Comparison of ENCODE assay signal across 7 cellular contexts in the genomic region with DNA sequence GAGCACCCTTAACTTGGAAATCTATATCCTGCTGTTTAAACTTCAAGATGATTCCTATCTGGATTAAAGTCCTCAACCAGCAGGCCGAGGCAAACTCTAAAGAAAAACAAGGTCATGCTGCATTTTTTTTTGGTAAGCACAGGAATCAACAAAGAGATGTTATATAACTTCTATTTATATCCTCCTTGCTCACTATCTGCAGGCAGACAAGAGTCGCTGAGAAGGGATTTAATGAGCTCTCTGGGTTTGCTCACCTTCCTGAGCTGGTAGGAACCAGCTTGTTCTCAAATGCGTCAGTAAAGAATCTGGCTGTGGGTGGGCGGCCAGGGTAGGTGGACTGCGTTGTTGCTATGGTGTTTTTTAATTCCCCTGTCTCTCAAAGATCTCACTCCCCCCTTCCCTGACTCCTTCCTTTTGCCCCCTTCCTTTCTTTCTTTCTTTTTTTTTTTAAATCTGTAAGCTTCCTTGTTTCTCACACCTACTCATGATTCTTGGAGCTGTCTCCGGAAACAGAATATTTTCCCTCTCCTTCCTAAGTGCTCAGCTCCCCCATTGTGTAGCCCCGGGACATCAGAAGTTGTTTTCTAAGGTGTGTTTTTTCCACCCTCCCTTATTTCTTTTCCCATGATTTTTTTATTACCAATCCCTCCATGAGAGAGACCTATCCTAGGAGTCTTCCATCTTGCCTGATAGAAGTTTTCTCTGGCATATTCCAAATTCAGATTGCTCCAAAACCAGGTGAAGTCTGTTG.
DNase-seq lines count a peak whose midpoint lies in the region; ATAC-seq, FAIRE-seq and TF ChIP-seq lines count a peak whose summit lies in the region.

No MANE protein-coding gene starts in this region.

- ATAC-seq in HepG2 (no peak), GM21423 (IDR thresholded peaks at IDR 0.05; ENCODE audit: unreplicated experiment) (no peak)

- H3K27me3 ChIP-seq in brain microvascular endothelial cell (replicated peaks) = no peaks in the 10 kb centered on the region
- H3K27me3 ChIP-seq in HepG2 (ENCODE audit: control insufficient read depth in 1 of 2, insufficient read depth in 2 of 2, low read length in 2 of 2) = no peaks in the 10 kb centered on the region
- no peaks in the 10 kb centered on the region for H3K27me3 ChIP-seq in stomach

- POLR2A ChIA-PET in HepG2 (lab: Yijun Ruan, JAX) = no interaction called here

- H3K27ac ChIP-seq in brain microvascular endothelial cell = no peak overlapping the region
- peak overlapping the region; percentile 88 for H3K27ac ChIP-seq in HepG2 (ENCODE audit: extremely low read length, insufficient read depth, low read length)
- peak overlapping the region in 4 of 5 donors; percentile 69 to 77 (median 74) for H3K27ac ChIP-seq in stomach

- BruUV-seq in HepG2 (replicated peaks; lab: Mats Ljungman, UMichigan) = no TSS peak

- no peak overlapping the region for H2AFZ ChIP-seq in HepG2 (ENCODE audit: low read length)

- H3K36me3 ChIP-seq in brain microvascular endothelial cell (replicated peaks) (no peaks in the 10 kb centered on the region), HepG2 (replicated peaks in 1 of 2; ENCODE audit: control insufficient read depth in 1 of 2, insufficient read depth in 2 of 2, low read length in 2 of 2) (no peaks in the 10 kb centered on the region; a peak in 1 of 5 replicates), stomach (peaks cover 0 to 15% (median 7%) of the 10 kb centered on the region in 4 donors)

- peak overlapping the region; percentile 39; the same call in 1 of the 2 replicates for H3K9ac ChIP-seq in HepG2 (ENCODE audit: insufficient read depth, low read depth, low read length)

- H4K20me1 ChIP-seq in HepG2 (ENCODE audit: insufficient read depth, low read length) = no peaks in the 10 kb centered on the region

- H3K4me2 ChIP-seq in HepG2 (ENCODE audit: low read depth, low read length) = peak overlapping the region; percentile 54; the same call in 1 of the 2 replicates

- FAIRE-seq in HepG2 (lab: Jason Lieb, UNC) = no peak

- peak in 1 of 2 experiments; percentile 30; a peak in 1 of 4 replicates for TF ChIP-seq EP300 in HepG2 (IDR thresholded peaks at IDR 0.05; ENCODE audit: low read depth in 2 of 2, low read length in 2 of 2)
- TF ChIP-seq EP300 in HepG2 (CRISPR knock-in tag; IDR thresholded peaks at IDR 0.05; ENCODE audit: borderline replicate concordance) = no peak
- no peak for TF ChIP-seq EP300 in stomach (IDR thresholded peaks at IDR 0.05)

- H3K9me3 ChIP-seq in HepG2 (ENCODE audit: low read length) = no peaks in the 10 kb centered on the region
- H3K9me3 ChIP-seq in stomach = no peaks in the 10 kb centered on the region

- 72% methylated on average over 7 of the region's 7 CpGs for WGBS in HepG2 (ENCODE audit: low lambda C conversion rate)
- WGBS in stomach, 5 donors = 48 to 64% (median 60%) methylated on average over 7 of the region's 7 CpGs

- in situ Hi-C loops in brain microvascular endothelial cell (cut with HindIII; ENCODE audit: low pct_ligation_motif_present, low sequenced_read_pairs) = no loop called here
- in situ Hi-C loops in HepG2 (cut with HindIII; ENCODE audit: extremely low pct_ligation_motif_present, low pct_unique_long_range_greater_than_20kb) = no loop called here

- no peaks in the 10 kb centered on the region for H3K79me2 ChIP-seq in HepG2 (ENCODE audit: insufficient read depth, low read length)

- TF ChIP-seq CTCF in brain microvascular endothelial cell (IDR thresholded peaks at IDR 0.05; ENCODE audit: low read depth, low read length, missing control alignments) (no peak), HepG2 (CRISPR knock-in tag; IDR thresholded peaks at IDR 0.05) (no peak), stomach (IDR thresholded peaks at IDR 0.05) (no peak)

- DNase-seq in NCI-H2227 treated with DMSO at 0.1 percent for 48 hours (lab: John Stamatoyannopoulos, UW) (peak; percentile 14), brain microvascular endothelial cell (peak; percentile 39), HepG2 (ENCODE audit: low spot score) (peak; percentile 25), stomach (no peak), NCI-H2081 (lab: John Stamatoyannopoulos, UW) (no peak), NCI-H774 (lab: John Stamatoyannopoulos, UW) (no peak)

- peaks cover 83% of the 10 kb centered on the region for H3K4me1 ChIP-seq in HepG2 (ENCODE audit: insufficient read depth, low read length)
- H3K4me1 ChIP-seq in stomach = peaks cover 13 to 47% (median 26%) of the 10 kb centered on the region in 4 donors

- no peak for TF ChIP-seq RAD21 in HepG2 (CRISPR knock-in tag; IDR thresholded peaks at IDR 0.05)

- CTCF ChIA-PET in HepG2 (lab: Yijun Ruan, JAX; ENCODE audit: low intra/inter-chr PET ratio, low total read pairs) = no interaction called here

- H3K4me3 ChIP-seq in brain microvascular endothelial cell (ENCODE audit: low read depth, low read length) (no peak overlapping the region), HepG2 (replicated peaks in 1 of 3; ENCODE audit: insufficient read depth in 1 of 3, low read depth in 2 of 3, low read length in 3 of 3) (no peak overlapping the region), stomach (no peak overlapping the region)

- no peak for TF ChIP-seq POLR2A in HepG2 (IDR thresholded peaks at IDR 0.05; ENCODE audit: insufficient read depth in 1 of 2, low read depth in 2 of 2, low read length in 2 of 2)
- TF ChIP-seq POLR2A in stomach (IDR thresholded peaks at IDR 0.05) = no peak

- intact Hi-C loops in HepG2 (cut with micrococcal nuclease; ENCODE audit: unreplicated experiment) (no loop called here), stomach (cut with DNase I; ENCODE audit: low total_unique reads) (no loop called here)

TF ChIP-seq in HepG2, 621 proteins besides CTCF, POLR2A, EP300 and RAD21 (continues in another document):
- TF ChIP-seq SAP130 (CRISPR knock-in tag; IDR thresholded peaks at IDR 0.05; ENCODE audit: low read depth) (peak; percentile 47; the same call in 1 of the 2 replicates), RXRB (CRISPR knock-in tag; IDR thresholded peaks at IDR 0.05; ENCODE audit: borderline replicate concordance) (peak; percentile 59; the same call in 1 of the 2 replicates), SOX13 (IDR thresholded peaks at IDR 0.05) (no peak), SOX13 (CRISPR knock-in tag; conservative IDR thresholded peaks at IDR 0.05 in 1 of 2, IDR thresholded peaks at IDR 0.05 in 1 of 2) (peak in 1 of 2 experiments; percentile 63; a peak in 1 of 4 replicates), AHDC1 (CRISPR knock-in tag; IDR thresholded peaks at IDR 0.05; ENCODE audit: borderline replicate concordance) (peak; percentile 36; the same call in 1 of the 2 replicates), PTBP1 (IDR thresholded peaks at IDR 0.05; ENCODE audit: low read depth, low read length, poor library complexity, severe bottlenecking) (no peak), GATA4 (IDR thresholded peaks at IDR 0.05; ENCODE audit: borderline replicate concordance, low read depth) (0 out of 2 replicates have a peak, but pooled peaks have one; percentile 33), TEAD3 (CRISPR knock-in tag; optimal IDR thresholded peaks at IDR 0.05; ENCODE audit: borderline replicate concordance) (peak; percentile 19), FOXP1 (IDR thresholded peaks at IDR 0.05) (no peak), FOXP1 (CRISPR knock-in tag; IDR thresholded peaks at IDR 0.05) (0 out of 2 replicates have a peak, but pooled peaks have one; percentile 67), FOXJ3 (CRISPR knock-in tag; IDR thresholded peaks at IDR 0.05; ENCODE audit: borderline replicate concordance) (0 out of 2 replicates have a peak, but pooled peaks have one; percentile 31)
- TF ChIP-seq, protein P1, sequence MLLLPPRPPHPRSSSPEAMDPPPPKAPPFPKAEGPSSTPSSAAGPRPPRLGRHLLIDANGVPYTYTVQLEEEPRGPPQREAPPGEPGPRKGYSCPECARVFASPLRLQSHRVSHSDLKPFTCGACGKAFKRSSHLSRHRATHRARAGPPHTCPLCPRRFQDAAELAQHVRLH (CRISPR knock-in tag; IDR thresholded peaks at IDR 0.05; ENCODE audit: borderline replicate concordance, low read depth) = no peak

Comparison
In these comparisons a context has a peak if more than half of its experiments do, and no peak if none do; other contexts are left out.
1. DNase-seq: peak in NCI-H2227 treated with DMSO at 0.1 percent for 48 hours (single experiment), brain microvascular endothelial cell (single experiment) and HepG2 (single experiment); none in stomach (single experiment), NCI-H2081 (0 of 2) and NCI-H774 (single experiment).